In the genomic region with DNA sequence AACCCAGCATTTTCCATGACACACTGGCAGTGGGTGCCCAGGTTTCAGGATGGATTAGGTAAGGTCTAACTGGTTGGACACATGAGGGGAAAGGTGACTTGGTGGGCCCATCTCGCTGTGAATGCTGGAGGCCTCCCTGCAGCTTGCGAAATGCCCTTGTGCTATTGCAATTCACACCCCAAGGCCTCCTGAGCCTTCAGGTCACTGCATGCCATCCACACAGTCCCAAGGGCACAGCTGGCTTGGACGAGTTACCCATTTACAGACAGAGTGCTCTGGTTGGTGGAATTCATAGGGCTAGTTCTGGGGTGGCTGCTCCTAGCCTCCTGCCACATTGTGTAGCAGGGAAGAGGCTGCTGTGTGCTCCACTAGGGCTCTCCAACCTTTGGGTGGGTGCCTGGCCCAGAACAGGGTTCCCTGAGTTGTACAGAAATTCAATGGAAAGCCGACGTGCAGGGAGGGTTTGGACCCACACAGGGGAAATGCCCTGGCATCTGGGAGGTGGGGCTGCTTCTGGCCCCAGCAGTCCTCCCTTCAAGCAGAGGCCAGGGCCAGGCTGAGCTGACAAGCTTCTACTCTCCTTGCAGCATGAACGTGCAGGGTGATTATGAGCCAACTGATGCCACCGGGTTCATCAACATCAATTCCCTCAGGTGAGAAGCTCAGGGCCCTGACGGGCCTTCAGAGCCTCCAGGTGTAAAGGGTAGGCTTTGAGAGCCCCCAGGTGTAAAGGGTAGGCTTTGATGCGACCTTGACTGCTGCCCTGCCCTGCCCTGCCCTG, we compare ENCODE assay signal across 22 cellular contexts. TPM values are rescaled to one million over a fixed set of nuclear protein-coding genes. Genes with fewer than 3 reads are reported as not detected.
A peak's percentile ranks its signal among the peaks of the same experiment; 100 is the strongest.
DNase-seq lines count a peak whose midpoint lies in the region; ATAC-seq, FAIRE-seq and TF ChIP-seq lines count a peak whose summit lies in the region.
"Had no signal": no experiment of that assay in that cellular context is flagged by ENCODE, and none has a peak within 500 bp of the region (broad histone marks: within the 10 kb centered on the region; RNA-seq: fewer than 3 reads in every experiment).

No MANE protein-coding gene starts in this region.

- TF ChIP-seq EP300 in SK-N-SH (IDR thresholded peaks at IDR 0.05; ENCODE audit: borderline replicate concordance in 1 of 2, low read depth in 1 of 2, low read length in 1 of 2) (no peak), upper lobe of left lung (IDR thresholded peaks at IDR 0.05) (no peak)

- no peak for FAIRE-seq in pancreas (lab: Jason Lieb, UNC)
- FAIRE-seq: keratinocyte had no signal

- H4K20me1 ChIP-seq in SK-N-SH (ENCODE audit: insufficient read depth) (no peaks in the 10 kb centered on the region), hepatocyte (ENCODE audit: insufficient read depth, poor library complexity, severe bottlenecking) (no peaks in the 10 kb centered on the region)

- H3K9me2 ChIP-seq in SK-N-SH: no peaks in the 10 kb centered on the region
- no peaks in the 10 kb centered on the region for H3K9me2 ChIP-seq in hepatocyte (replicated peaks; ENCODE audit: insufficient read depth)

- no peaks in the 10 kb centered on the region; the same call in 1 of the 2 replicates for H3K27me3 ChIP-seq in SK-N-SH (ENCODE audit: insufficient read depth)
- H3K27me3 ChIP-seq in hepatocyte: no peaks in the 10 kb centered on the region
- H3K27me3 ChIP-seq in pancreas: no peaks in the 10 kb centered on the region
- H3K27me3 ChIP-seq in upper lobe of left lung: no peaks in the 10 kb centered on the region
- H3K27me3 ChIP-seq in prostate gland (replicated peaks; ENCODE audit: insufficient read depth): no peaks in the 10 kb centered on the region
- H3K27me3 ChIP-seq: dorsolateral prefrontal cortex, gastrocnemius medialis had no signal

- H3K9ac ChIP-seq in SK-N-SH: no peak overlapping the region
- H3K9ac ChIP-seq: parathyroid adenoma had no signal

- CTCF ChIA-PET in HEK293 (lab: Yijun Ruan, JAX): interaction anchor here (0.6 kb wide), 1 partner anchor 136 kb away, joined by 3 read pairs; no protein-coding TSS in a partner anchor
- CTCF ChIA-PET in SK-N-SH (lab: Yijun Ruan, JAX): no interaction called here

- H2AFZ ChIP-seq in SK-N-SH (ENCODE audit: low read depth) (no peak overlapping the region), hepatocyte (no peak overlapping the region)
- H2AFZ ChIP-seq: parathyroid adenoma had no signal

- H3K79me2 ChIP-seq in SK-N-SH (ENCODE audit: insufficient read depth) (no peaks in the 10 kb centered on the region), hepatocyte (no peaks in the 10 kb centered on the region)
- H3K79me2 ChIP-seq: parathyroid adenoma had no signal

- H3K4me1 ChIP-seq in HEK293 (ENCODE audit: control insufficient read depth, insufficient read depth, low read length) (peaks cover 4% of the 10 kb centered on the region; the same call in 1 of the 2 replicates), SK-N-SH (ENCODE audit: control insufficient read depth in 1 of 2, insufficient read depth in 2 of 2, low read depth in 1 of 2, low read length in 1 of 2) (peaks cover 0 to 16% of the 10 kb centered on the region in 2 experiments; a peak in 1 of 4 replicates), hepatocyte (ENCODE audit: insufficient read depth) (peaks cover 31% of the 10 kb centered on the region), pancreas (peaks cover 0 to 3% (median 0%) of the 10 kb centered on the region in 3 donors), upper lobe of left lung (no peaks in the 10 kb centered on the region), prostate gland (replicated peaks) (peaks cover 4% of the 10 kb centered on the region)
- H3K4me1 ChIP-seq: gastrocnemius medialis, parathyroid adenoma had no signal

- no peak for TF ChIP-seq RAD21 in SK-N-SH (IDR thresholded peaks at IDR 0.05; ENCODE audit: low read length)

- no peaks in the 10 kb centered on the region for H3K36me3 Mint-ChIP-seq in activated T-helper 17 cell treated with anti-CD3 and anti-CD28 coated beads, Interleukin-2, amount 50 U/mL, for 72 hours (ENCODE audit: low read depth)
- H3K36me3 Mint-ChIP-seq: stimulated activated effector memory CD8-positive, alpha-beta T cell treated with anti-CD3 and anti-CD28 coated beads, Interleukin-12 subunit alpha, Interleukin-12 subunit beta, amount 100 ng/mL, for 72 hours had no signal

- H3K27ac Mint-ChIP-seq in activated T-helper 17 cell treated with anti-CD3 and anti-CD28 coated beads, Interleukin-2, amount 50 U/mL, for 72 hours: no peak overlapping the region
- H3K27ac Mint-ChIP-seq: naive thymus-derived CD4-positive, alpha-beta T cell; stimulated activated effector memory CD8-positive, alpha-beta T cell treated with anti-CD3 and anti-CD28 coated beads, Interleukin-12 subunit alpha, Interleukin-12 subunit beta, amount 100 ng/mL, for 72 hours had no signal

- H3K4me2 ChIP-seq in SK-N-SH: no peak overlapping the region
- H3K4me2 ChIP-seq in hepatocyte: no peak overlapping the region

- intact Hi-C loops in pancreas (cut with DNase I) (no loop called here), prostate gland (cut with DNase I) (no loop called here)

- TF ChIP-seq POLR2A in upper lobe of left lung (IDR thresholded peaks at IDR 0.05) (no peak), prostate gland (IDR thresholded peaks at IDR 0.05) (no peak)

- peak; percentile 6 for DNase-seq in SK-N-SH
- DNase-seq in hepatocyte (ENCODE audit: low spot score): peak; percentile 62
- DNase-seq in pancreas: peak in 2 of 6 donors; percentile 37 to 39
- no peak for DNase-seq in activated CD4-positive, alpha-beta T cell treated with anti-CD3 and anti-CD28 coated beads, Interleukin-2, amount 50 U/mL, for 48 hours
- no peak for DNase-seq in upper lobe of left lung
- no peak for DNase-seq in prostate gland (ENCODE audit: low spot score)
- DNase-seq: activated CD4-positive, alpha-beta T cell treated with anti-CD3 and anti-CD28 coated beads, Interleukin-2, amount 50 U/mL, for 1 hour; amygdala; central memory CD4-positive, alpha-beta T cell; dorsolateral prefrontal cortex; gastrocnemius medialis; IMR-90; naive thymus-derived CD4-positive, alpha-beta T cell; NCI-H1436 treated with DMSO at 0.1 percent for 48 hours; NCI-H526; SHP77 had no signal

- no peaks in the 10 kb centered on the region for H3K9me3 ChIP-seq in HEK293 (ENCODE audit: control insufficient read depth, insufficient read depth, low read depth, low read length)
- no peaks in the 10 kb centered on the region for H3K9me3 ChIP-seq in SK-N-SH
- H3K9me3 ChIP-seq in hepatocyte (ENCODE audit: low read depth): no peaks in the 10 kb centered on the region
- no peaks in the 10 kb centered on the region for H3K9me3 ChIP-seq in pancreas
- H3K9me3 ChIP-seq in upper lobe of left lung: peaks cover 0 to 6% (median 6%) of the 10 kb centered on the region in 4 donors
- H3K9me3 ChIP-seq in prostate gland: no peaks in the 10 kb centered on the region
- H3K9me3 ChIP-seq: gastrocnemius medialis, thoracic aorta had no signal

- H3K4me3 Mint-ChIP-seq in activated T-helper 17 cell treated with anti-CD3 and anti-CD28 coated beads, Interleukin-2, amount 50 U/mL, for 72 hours: no peak overlapping the region
- H3K4me3 Mint-ChIP-seq: naive thymus-derived CD4-positive, alpha-beta T cell; stimulated activated effector memory CD8-positive, alpha-beta T cell treated with anti-CD3 and anti-CD28 coated beads, Interleukin-12 subunit alpha, Interleukin-12 subunit beta, amount 100 ng/mL, for 72 hours had no signal

- POLR2A ChIA-PET in HEK293 (lab: Yijun Ruan, JAX) (interaction anchor here (1.3 kb wide), 1 partner anchor 39 kb away, joined by 3 read pairs; no protein-coding TSS in a partner anchor), SK-N-SH (lab: Yijun Ruan, JAX) (no interaction called here)

- H3K4me1 Mint-ChIP-seq in activated T-helper 17 cell treated with anti-CD3 and anti-CD28 coated beads, Interleukin-2, amount 50 U/mL, for 72 hours: no peaks in the 10 kb centered on the region
- H3K4me1 Mint-ChIP-seq: naive thymus-derived CD4-positive, alpha-beta T cell had no signal

- peaks cover 10% of the 10 kb centered on the region for H3K27me3 Mint-ChIP-seq in activated T-helper 17 cell treated with anti-CD3 and anti-CD28 coated beads, Interleukin-2, amount 50 U/mL, for 72 hours

- H3F3A ChIP-seq in SK-N-SH (replicated peaks; ENCODE audit: insufficient read depth): no peaks in the 10 kb centered on the region

- 52% methylated on average over 6 of the region's 9 CpGs for WGBS in SK-N-SH (ENCODE audit: low lambda C conversion rate)
- WGBS in hepatocyte (ENCODE audit: low lambda C conversion rate, missing lambda C conversion rate): 81% methylated on average over 9 of the region's 9 CpGs
- WGBS in pancreas, 2 donors: 75 to 77% methylated on average over 9 of the region's 9 CpGs
- whole genome bisulfite sequencing in upper lobe of left lung, 2 donors: 89 to 92% methylated on average over 4 to 9 of the region's 9 CpGs
- 86% methylated on average over 9 of the region's 9 CpGs for WGBS in prostate gland

- H3K4me3 ChIP-seq in HEK293 (ENCODE audit: low read depth, low read length) (no peak overlapping the region), SK-N-SH (ENCODE audit: low read depth in 2 of 2, low read length in 1 of 2) (no peak overlapping the region), hepatocyte (no peak overlapping the region), pancreas (no peak overlapping the region), upper lobe of left lung (no peak overlapping the region), prostate gland (no peak overlapping the region)
- H3K4me3 ChIP-seq: dorsolateral prefrontal cortex, gastrocnemius medialis, thoracic aorta had no signal

- TF ChIP-seq CTCF in HEK293 (tag by site-specific recombination; IDR thresholded peaks at IDR 0.05): no peak
- TF ChIP-seq CTCF in SK-N-SH (IDR thresholded peaks at IDR 0.05): no peak
- TF ChIP-seq CTCF in hepatocyte (IDR thresholded peaks at IDR 0.05; ENCODE audit: poor library complexity): no peak
- TF ChIP-seq CTCF in pancreas (IDR thresholded peaks at IDR 0.05): no peak
- TF ChIP-seq CTCF in upper lobe of left lung (IDR thresholded peaks at IDR 0.05): no peak
- TF ChIP-seq CTCF in prostate gland (IDR thresholded peaks at IDR 0.05): no peak

- peak; percentile 25 to 46 (median 33) for ATAC-seq in pancreas
- no peak for ATAC-seq in activated T-helper 17 cell treated with anti-CD3 and anti-CD28 coated beads, Interleukin-2, amount 50 U/mL, for 72 hours (replicated peaks)
- no peak for ATAC-seq in upper lobe of left lung (ENCODE audit: low FRiP score in 2 of 2)
- ATAC-seq: gastrocnemius medialis; naive thymus-derived CD4-positive, alpha-beta T cell; stimulated activated effector memory CD8-positive, alpha-beta T cell treated with anti-CD3 and anti-CD28 coated beads, Interleukin-12 subunit alpha, Interleukin-12 subunit beta, amount 100 ng/mL, for 72 hours had no signal

- H3K36me3 ChIP-seq in HEK293 (ENCODE audit: control insufficient read depth in 2 of 2, insufficient read depth in 1 of 2, low read length in 2 of 2) (peaks cover 0 to 24% of the 10 kb centered on the region in 2 experiments; a peak in 1 of 3 replicates), SK-N-SH (replicated peaks in 1 of 2; ENCODE audit: control insufficient read depth in 1 of 2, insufficient read depth in 2 of 2, low read length in 1 of 2) (no peaks in the 10 kb centered on the region), hepatocyte (replicated peaks; ENCODE audit: insufficient read depth, low read depth) (no peaks in the 10 kb centered on the region), pancreas (no peaks in the 10 kb centered on the region), upper lobe of left lung (peaks cover 6 to 49% (median 16%) of the 10 kb centered on the region in 4 donors), prostate gland (no peaks in the 10 kb centered on the region)

- H3K9me3 Mint-ChIP-seq in activated T-helper 17 cell treated with anti-CD3 and anti-CD28 coated beads, Interleukin-2, amount 50 U/mL, for 72 hours: peaks cover 4% of the 10 kb centered on the region
- H3K9me3 Mint-ChIP-seq: stimulated activated effector memory CD8-positive, alpha-beta T cell treated with anti-CD3 and anti-CD28 coated beads, Interleukin-12 subunit alpha, Interleukin-12 subunit beta, amount 100 ng/mL, for 72 hours had no signal

- H3K27ac ChIP-seq in HEK293 (ENCODE audit: extremely low read depth, low read depth, low read length): no peak overlapping the region
- H3K27ac ChIP-seq in SK-N-SH (ENCODE audit: low read depth in 2 of 2, low read length in 1 of 2): no peak overlapping the region
- peak overlapping the region; percentile 99 for H3K27ac ChIP-seq in hepatocyte
- H3K27ac ChIP-seq in pancreas: peak overlapping the region in 2 of 4 donors; percentile 13 to 52
- no peak overlapping the region for H3K27ac ChIP-seq in upper lobe of left lung
- H3K27ac ChIP-seq in prostate gland: no peak overlapping the region
- H3K27ac ChIP-seq: dorsolateral prefrontal cortex, gastrocnemius medialis, parathyroid adenoma, thoracic aorta had no signal

RNA-seq across cellular contexts. Expression of gene ASS1, which starts 54.3 kb away (rescaled TPM):
- polyA plus RNA-seq in SK-N-SH (2012; rRNA removed): 0.49 and 0.59 TPM in 2 replicates
- 0.34 and 0.84 TPM in 2 replicates for polyA plus RNA-seq in SK-N-SH (2012; cell fraction: cytosol; rRNA removed)
- 0.29 TPM in 2 replicates for polyA plus RNA-seq in SK-N-SH (2012; cell fraction: nucleus; rRNA removed)
- total RNA-seq in hepatocyte: 292 and 321 TPM in 2 replicates
- 103 and 145 TPM in 2 replicates for polyA plus RNA-seq in hepatocyte
- total RNA-seq in pancreas: 10 to 100 TPM; 19.3 to 38.9 (median 23.4) TPM
- polyA plus RNA-seq in pancreas: 10 to 100 TPM; 44.4 to 71.4 TPM
- 1 to 10 TPM in 1 of 2 donors, under 1 TPM in 1; 0.69 to 1.4 TPM for total RNA-seq in activated T-helper 17 cell treated with anti-CD3 and anti-CD28 coated beads, Interleukin-2, amount 50 U/mL, for 72 hours
- total RNA-seq in upper lobe of left lung: 100 to 1,000 TPM in 1 of 6 donors, 10 to 100 TPM in 5; 31.4 to 104 (median 66.3) TPM
- 100 to 1,000 TPM in 1 of 2 donors, 10 to 100 TPM in 1; 59.4 to 228 TPM for total RNA-seq in prostate gland
- polyA plus RNA-seq: naive thymus-derived CD4-positive, alpha-beta T cell had no signal

Comparison
In these comparisons a context has a peak if more than half of its experiments do, and no peak if none do; other contexts are left out.
1. DNase-seq: peak in SK-N-SH (single experiment) and hepatocyte (single experiment); none in activated CD4-positive, alpha-beta T cell treated with anti-CD3 and anti-CD28 coated beads, Interleukin-2, amount 50 U/mL, for 48 hours (0 of 2), upper lobe of left lung (0 of 2) and prostate gland (single experiment).
2. ATAC-seq: peak in pancreas (4 of 4); none in activated T-helper 17 cell treated with anti-CD3 and anti-CD28 coated beads, Interleukin-2, amount 50 U/mL, for 72 hours (single experiment) and upper lobe of left lung (0 of 2).
3. RNA of gene ASS1, which starts 54.3 kb away (total RNA-seq): 292 to 321 TPM in hepatocyte, 59.4 to 228 TPM in prostate gland, 31.4 to 104 TPM in upper lobe of left lung and 19.3 to 38.9 TPM in pancreas; 0.69 to 1.4 TPM in activated T-helper 17 cell treated with anti-CD3 and anti-CD28 coated beads, Interleukin-2, amount 50 U/mL, for 72 hours; every median in the first group is over 4 times any median in the second.